Comparison of ENCODE assay signal across 18 cellular contexts in the genomic region with DNA sequence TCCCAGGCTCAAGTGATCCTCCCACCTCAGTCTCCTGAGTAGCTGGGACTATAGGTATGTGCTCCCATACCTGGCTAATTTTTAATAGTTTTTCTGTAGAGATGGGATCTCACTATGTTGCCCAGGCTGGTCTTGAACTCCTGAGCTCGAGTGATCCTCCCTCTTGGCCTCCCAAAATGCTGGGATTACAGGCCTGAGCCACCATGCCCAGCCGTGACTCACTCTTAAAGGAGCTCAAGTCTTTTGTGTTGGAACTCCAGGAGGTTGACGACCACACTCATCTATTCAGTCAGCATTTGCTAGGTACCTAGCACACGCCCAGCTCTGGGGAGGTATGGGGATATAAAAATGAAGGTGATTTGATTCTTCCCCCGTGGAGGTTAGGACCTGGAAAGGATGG.
DNase-seq lines count a peak whose midpoint lies in the region; ATAC-seq and TF ChIP-seq lines count a peak whose summit lies in the region.
"Had no signal": no experiment of that assay in that cellular context is flagged by ENCODE, and none has a peak within 500 bp of the region (broad histone marks: within the 10 kb centered on the region; RNA-seq: fewer than 3 reads in every experiment).

No MANE protein-coding gene starts in this region.

- DNase-seq in DND-41 (no peak), cortex of kidney (lab: John Stamatoyannopoulos, UW) (no peak), SW 1271 (lab: John Stamatoyannopoulos, UW) (no peak)
- DNase-seq in naive thymus-derived CD8-positive, alpha-beta T cell, result no peak
- DNase-seq: activated CD8-positive, alpha-beta memory T cell treated with anti-CD3 and anti-CD28 coated beads for 24 hours; amygdala; foreskin melanocyte; GF-D8; NCI-H1105 treated with DMSO at 0.1 percent for 48 hours; NCI-H345; retina; stimulated activated CD4-positive, alpha-beta T cell treated with anti-CD3 and anti-CD28 coated beads, Interleukin-2, amount 100 ng/mL, for 48 hours; stimulated activated naive CD4-positive, alpha-beta T cell treated with Interleukin-2 at 50 U/mL for 16 hours had no signal

- no peaks in the 10 kb centered on the region for H3K36me3 Mint-ChIP-seq in activated T-helper 17 cell treated with anti-CD3 and anti-CD28 coated beads, Interleukin-2, amount 50 U/mL, for 72 hours (ENCODE audit: low read depth)
- H3K36me3 Mint-ChIP-seq in naive thymus-derived CD8-positive, alpha-beta T cell, result peaks cover 2 to 7% (median 5%) of the 10 kb centered on the region in 3 donors

- peak overlapping the region; percentile 0 to 96 (median 92); a peak in 21 of 22 replicates for H3K27ac ChIP-seq in BLaER1 treated with 17β-estradiol and CSF1 and Interleukin-3, amounts not matched to agents 10 nM and 100 nM
- H3K27ac ChIP-seq in DND-41 (ENCODE audit: low read length), result peak overlapping the region; percentile 92
- H3K27ac ChIP-seq: C4-2B had no signal

- peak overlapping the region; percentile 78 for H3K4me3 Mint-ChIP-seq in activated T-helper 17 cell treated with anti-CD3 and anti-CD28 coated beads, Interleukin-2, amount 50 U/mL, for 72 hours
- peak overlapping the region in 9 of 10 donors; percentile 49 to 89 (median 63) for H3K4me3 Mint-ChIP-seq in naive thymus-derived CD8-positive, alpha-beta T cell

- H3K27me3 Mint-ChIP-seq in activated T-helper 17 cell treated with anti-CD3 and anti-CD28 coated beads, Interleukin-2, amount 50 U/mL, for 72 hours, result no peaks in the 10 kb centered on the region
- H3K27me3 Mint-ChIP-seq in naive thymus-derived CD8-positive, alpha-beta T cell, result no peaks in the 10 kb centered on the region

- H3K36me3 ChIP-seq in BLaER1 treated with 17β-estradiol and CSF1 and Interleukin-3, amounts not matched to agents 10 nM and 100 nM, result peaks cover 0 to 8% (median 2%) of the 10 kb centered on the region in 11 experiments; a peak in 6 of 22 replicates
- 0 out of 2 replicates have a peak, but pooled peaks cover 4% of the 10 kb centered on the region for H3K36me3 ChIP-seq in DND-41 (ENCODE audit: insufficient read depth, low read length)

- POLR2A ChIA-PET in naive thymus-derived CD8-positive, alpha-beta T cell (lab: Charles Lee), result interaction anchor here (1.7 to 7.1 kb wide), 2 partner anchors 12 to 28 kb away, joined by 3 to 42 read pairs; no protein-coding TSS in a partner anchor

- peak overlapping the region; percentile 84 for H3K27ac Mint-ChIP-seq in activated T-helper 17 cell treated with anti-CD3 and anti-CD28 coated beads, Interleukin-2, amount 50 U/mL, for 72 hours
- peak overlapping the region; percentile 75 to 99 (median 93) for H3K27ac Mint-ChIP-seq in naive thymus-derived CD8-positive, alpha-beta T cell

- H2AFZ ChIP-seq in DND-41 (ENCODE audit: low read depth, low read length), result no peak overlapping the region

- H3K4me2 ChIP-seq in BLaER1 treated with 17β-estradiol and CSF1 and Interleukin-3, amounts not matched to agents 10 nM and 100 nM, result peak overlapping the region; percentile 86 to 97 (median 92)
- no peak overlapping the region; the same call in 1 of the 2 replicates for H3K4me2 ChIP-seq in DND-41 (ENCODE audit: insufficient read depth, low read length)

- peak overlapping the region in 7 of 11 experiments; percentile 39 to 88 (median 82); a peak in 9 of 22 replicates for H3K9ac ChIP-seq in BLaER1 treated with 17β-estradiol and CSF1 and Interleukin-3, amounts not matched to agents 10 nM and 100 nM
- H3K9ac ChIP-seq in DND-41 (ENCODE audit: low read depth, low read length), result no peak overlapping the region

- H3K4me1 Mint-ChIP-seq in activated T-helper 17 cell treated with anti-CD3 and anti-CD28 coated beads, Interleukin-2, amount 50 U/mL, for 72 hours, result peaks cover 63% of the 10 kb centered on the region
- peaks cover 40 to 91% (median 84%) of the 10 kb centered on the region in 4 donors for H3K4me1 Mint-ChIP-seq in naive thymus-derived CD8-positive, alpha-beta T cell

- H3K79me2 ChIP-seq in DND-41 (ENCODE audit: insufficient read depth, low read length), result peaks cover 92% of the 10 kb centered on the region

- ATAC-seq in DND-41 (ENCODE audit: insufficient read depth, low read depth) (no peak), GM21737 (IDR thresholded peaks at IDR 0.05; ENCODE audit: unreplicated experiment) (no peak), HG02981 (IDR thresholded peaks at IDR 0.05; ENCODE audit: unreplicated experiment) (no peak)
- no peak for ATAC-seq in activated T-helper 17 cell treated with anti-CD3 and anti-CD28 coated beads, Interleukin-2, amount 50 U/mL, for 72 hours (replicated peaks)
- ATAC-seq in naive thymus-derived CD8-positive, alpha-beta T cell, result no peak

- H3K27me3 ChIP-seq in BLaER1 treated with 17β-estradiol and CSF1 and Interleukin-3, amounts not matched to agents 10 nM and 100 nM, result no peaks in the 10 kb centered on the region
- no peaks in the 10 kb centered on the region for H3K27me3 ChIP-seq in DND-41 (ENCODE audit: insufficient read depth, low read length, poor library complexity)

- peaks cover 84 to 94% (median 87%) of the 10 kb centered on the region in 10 experiments for H3K4me1 ChIP-seq in BLaER1 treated with 17β-estradiol and CSF1 and Interleukin-3, amounts not matched to agents 10 nM and 100 nM
- peaks cover 98% of the 10 kb centered on the region for H3K4me1 ChIP-seq in DND-41 (ENCODE audit: insufficient read depth, low read length)

- H4K20me1 ChIP-seq in BLaER1 treated with 17β-estradiol and CSF1 and Interleukin-3, amounts not matched to agents 10 nM and 100 nM, result no peaks in the 10 kb centered on the region
- H4K20me1 ChIP-seq in DND-41 (ENCODE audit: insufficient read depth, low read length), result no peaks in the 10 kb centered on the region

- H3K4me3 ChIP-seq in BLaER1 treated with 17β-estradiol and CSF1 and Interleukin-3, amounts not matched to agents 10 nM and 100 nM, result peak overlapping the region in 6 of 10 experiments; percentile 18 to 72 (median 64); a peak in 5 of 20 replicates
- H3K4me3 ChIP-seq in DND-41 (ENCODE audit: low read depth in 1 of 2, low read length in 2 of 2), result no peak overlapping the region

- H3K9me3 Mint-ChIP-seq in activated T-helper 17 cell treated with anti-CD3 and anti-CD28 coated beads, Interleukin-2, amount 50 U/mL, for 72 hours, result no peaks in the 10 kb centered on the region
- H3K9me3 Mint-ChIP-seq in naive thymus-derived CD8-positive, alpha-beta T cell, result peaks cover 0 to 15% (median 0%) of the 10 kb centered on the region in 9 donors

- TF ChIP-seq CTCF in DND-41 (IDR thresholded peaks at IDR 0.05; ENCODE audit: borderline replicate concordance, extremely low read depth, low read length, poor library complexity, severe bottlenecking), result no peak

- peaks cover 0 to 7% (median 0%) of the 10 kb centered on the region in 11 experiments; a peak in 1 of 22 replicates for H3K9me3 ChIP-seq in BLaER1 treated with 17β-estradiol and CSF1 and Interleukin-3, amounts not matched to agents 10 nM and 100 nM (replicated peaks in 1 of 11)
- no peaks in the 10 kb centered on the region for H3K9me3 ChIP-seq in DND-41 (ENCODE audit: insufficient read depth, low read length, severe bottlenecking)

Comparison
In these comparisons a context has a peak if more than half of its experiments do, and no peak if none do; other contexts are left out.
1. H3K4me3 ChIP-seq: peak in BLaER1 treated with 17β-estradiol and CSF1 and Interleukin-3, amounts not matched to agents 10 nM and 100 nM (6 of 10); none in DND-41 (0 of 2).